13 cellular contexts compared by ENCODE assay signal in the genomic region with DNA sequence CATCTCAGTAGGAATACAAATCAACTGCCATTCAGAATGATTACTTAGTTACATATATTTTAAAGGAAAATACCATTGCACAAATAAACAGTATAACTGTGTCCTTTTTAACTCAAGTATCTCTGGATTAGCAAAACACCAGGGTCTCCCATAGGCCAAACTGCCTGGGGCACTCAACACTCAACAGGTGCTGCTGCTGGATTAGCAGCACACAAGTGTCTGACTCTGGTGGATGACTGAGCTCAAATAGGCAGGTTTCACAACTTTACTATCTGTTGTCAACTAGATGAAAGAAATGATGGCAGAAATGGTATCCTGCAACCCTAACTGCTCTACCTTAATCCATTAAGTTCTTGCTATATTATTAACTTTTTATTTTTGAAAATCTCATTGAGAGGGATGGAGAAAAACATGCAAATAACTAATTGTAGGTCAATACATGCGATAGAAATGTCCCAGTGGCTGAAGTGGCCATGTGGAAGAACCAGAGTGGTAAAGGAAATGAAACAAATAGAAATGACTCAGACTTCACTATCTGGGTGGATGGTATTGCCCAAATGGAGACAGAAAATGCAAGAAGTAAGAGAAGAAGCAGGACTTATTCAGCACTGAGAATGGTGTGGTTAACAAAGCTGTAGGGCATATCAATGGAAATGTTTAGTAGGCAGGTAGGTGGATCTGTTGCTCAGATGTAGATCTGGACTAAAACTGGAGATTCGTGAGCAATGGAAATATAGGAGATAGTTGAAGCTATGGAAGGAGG.
DNase-seq lines count a peak whose midpoint lies in the region; ATAC-seq and TF ChIP-seq lines count a peak whose summit lies in the region.
"Had no signal": no experiment of that assay in that cellular context is flagged by ENCODE, and none has a peak within 500 bp of the region (broad histone marks: within the 10 kb centered on the region; RNA-seq: fewer than 3 reads in every experiment).

No MANE protein-coding gene starts in this region.

- no peak for TF ChIP-seq POLR2A in spleen (IDR thresholded peaks at IDR 0.05)

- TF ChIP-seq CTCF in foreskin fibroblast (IDR thresholded peaks at IDR 0.05; ENCODE audit: low read depth, low read length) (no peak), spleen (IDR thresholded peaks at IDR 0.05 in 8 of 11, conservative IDR thresholded peaks at IDR 0.05 in 3 of 11) (no peak)

- no peaks in the 10 kb centered on the region for H3K4me1 ChIP-seq in spleen

- H3K4me3 ChIP-seq in foreskin fibroblast (ENCODE audit: low read depth in 1 of 2, low read length in 2 of 2): no peak overlapping the region
- H3K4me3 ChIP-seq in spleen: no peak overlapping the region
- H3K4me3 ChIP-seq: skin epidermis had no signal

- H3K27ac ChIP-seq in spleen: no peak overlapping the region
- H3K27ac ChIP-seq: skin epidermis had no signal

- DNase-seq in NCI-H345 (lab: John Stamatoyannopoulos, UW) (peak; percentile 12), NCI-H345 treated with DMSO at 0.1 percent for 48 hours (lab: John Stamatoyannopoulos, UW; ENCODE audit: unreplicated experiment) (no peak), foreskin fibroblast (peak; percentile 24 to 52), AG08396 (ENCODE audit: low spot score) (no peak), NCI-H2081 treated with DMSO at 0.1 percent for 48 hours (lab: John Stamatoyannopoulos, UW) (no peak), spleen (no peak)
- DNase-seq: ACHN, activated B cell treated with CpG ODN at 0.5 μM for 24 hours, kidney, NCI-H2227 treated with DMSO at 0.1 percent for 48 hours had no signal

- H3K27me3 ChIP-seq in spleen (replicated peaks in 1 of 7): no peaks in the 10 kb centered on the region

- H3K36me3 ChIP-seq in spleen: no peaks in the 10 kb centered on the region

- no peaks in the 10 kb centered on the region for H3K9me3 ChIP-seq in spleen

- whole genome bisulfite sequencing in spleen, 5 donors: 63 to 83% (median 72%) methylated on average over 2 of the region's 2 CpGs

- ATAC-seq in GM21723 (IDR thresholded peaks at IDR 0.05; ENCODE audit: unreplicated experiment) (peak; percentile 95), HG03460 (IDR thresholded peaks at IDR 0.05; ENCODE audit: unreplicated experiment) (peak; percentile 95)

- intact Hi-C loops in spleen (cut with DNase I; ENCODE audit: low total_unique reads): no loop called here

Comparison
In these comparisons a context has a peak if more than half of its experiments do, and no peak if none do; other contexts are left out.
1. DNase-seq: peak in NCI-H345 (single experiment) and foreskin fibroblast (2 of 2); none in NCI-H345 treated with DMSO at 0.1 percent for 48 hours (single experiment), AG08396 (single experiment), NCI-H2081 treated with DMSO at 0.1 percent for 48 hours (single experiment) and spleen (single experiment).